Comparison of ENCODE assay signal across 8 cellular contexts in genomic region chr3:108221403-108221802, GRCh38. TPM values are rescaled to one million over a fixed set of nuclear protein-coding genes. Genes with fewer than 3 reads are reported as not detected.
DNase-seq lines count a peak whose midpoint lies in the region; ATAC-seq and TF ChIP-seq lines count a peak whose summit lies in the region.

No MANE protein-coding gene starts in this region.

- H3K4me1 ChIP-seq in fibroblast of lung (ENCODE audit: control insufficient read depth, extremely low read depth, insufficient read depth, low read length), result peaks cover 12% of the 10 kb centered on the region
- peaks cover 12% of the 10 kb centered on the region for H3K4me1 ChIP-seq in rectal smooth muscle tissue (ENCODE audit: control insufficient read depth, insufficient read depth, low read length)

- H3K79me2 ChIP-seq in fibroblast of lung (ENCODE audit: control insufficient read depth, insufficient read depth, low read length), result peaks cover 25% of the 10 kb centered on the region

- H3K4me2 ChIP-seq in fibroblast of lung (ENCODE audit: extremely low read depth, insufficient read depth, low read length), result peak overlapping the region; percentile 83

- ATAC-seq in HG02852 (IDR thresholded peaks at IDR 0.05; ENCODE audit: unreplicated experiment) (no peak), GM19452 (IDR thresholded peaks at IDR 0.05; ENCODE audit: unreplicated experiment) (no peak), esophagus mucosa (no peak), GM18873 (IDR thresholded peaks at IDR 0.05; ENCODE audit: low FRiP score, unreplicated experiment) (no peak)

- peak overlapping the region; percentile 18 for H2AFZ ChIP-seq in fibroblast of lung (ENCODE audit: low read length)

- H3K36me3 ChIP-seq in fibroblast of lung (ENCODE audit: control insufficient read depth, insufficient read depth, low read length) (no peaks in the 10 kb centered on the region), rectal smooth muscle tissue (ENCODE audit: control insufficient read depth, insufficient read depth, low read length) (no peaks in the 10 kb centered on the region)

- DNase-seq in GM12865 (ENCODE audit: low read depth) (no peak), RWPE1 (ENCODE audit: low spot score) (no peak), fibroblast of lung (ENCODE audit: low read depth in 2 of 2) (no peak)

- TF ChIP-seq CTCF in GM12865 (IDR thresholded peaks at IDR 0.05; ENCODE audit: insufficient read depth, low read depth, low read length, missing control alignments) (no peak), RWPE1 (conservative IDR thresholded peaks at IDR 0.05; ENCODE audit: low read depth) (no peak), fibroblast of lung (conservative IDR thresholded peaks at IDR 0.05 in 1 of 2, IDR thresholded peaks at IDR 0.05 in 1 of 2; ENCODE audit: low read depth in 1 of 2, low read length in 2 of 2) (no peak)

- H3K4me3 ChIP-seq in GM12865 (ENCODE audit: low read depth, low read length) (peak overlapping the region; percentile 66), fibroblast of lung (replicated peaks in 1 of 4; ENCODE audit: control extremely low read depth in 1 of 4, insufficient read depth in 1 of 4, low read depth in 3 of 4, low read length in 4 of 4) (peak overlapping the region; percentile 84 to 88 (median 86)), rectal smooth muscle tissue (ENCODE audit: low read length) (peak overlapping the region; percentile 92)

- H3K27ac ChIP-seq in RWPE1, result peak overlapping the region; percentile 63; the same call in 1 of the 2 replicates
- peak overlapping the region; percentile 98 for H3K27ac ChIP-seq in fibroblast of lung (ENCODE audit: insufficient read depth, low read length)
- peak overlapping the region; percentile 59 for H3K27ac ChIP-seq in rectal smooth muscle tissue (ENCODE audit: low read depth, low read length)

- H3K9ac ChIP-seq in fibroblast of lung (ENCODE audit: insufficient read depth, low read length) (peak overlapping the region; percentile 92), rectal smooth muscle tissue (ENCODE audit: low read length) (no peak overlapping the region)

- no peaks in the 10 kb centered on the region for H3K9me3 ChIP-seq in fibroblast of lung (ENCODE audit: control insufficient read depth, insufficient read depth, low read depth, low read length)

- H3K27me3 ChIP-seq in fibroblast of lung (ENCODE audit: control insufficient read depth, insufficient read depth, low read length) (no peaks in the 10 kb centered on the region), rectal smooth muscle tissue (ENCODE audit: control insufficient read depth, insufficient read depth, low read length) (no peaks in the 10 kb centered on the region)

- H4K20me1 ChIP-seq in fibroblast of lung (ENCODE audit: control insufficient read depth, extremely low read depth, insufficient read depth, low read length), result no peaks in the 10 kb centered on the region

- CTCF ChIA-PET in RWPE1 (lab: Yijun Ruan, JAX), result interaction anchor here (0.7 kb wide), 1 partner anchor 192 kb away, joined by 3 read pairs; no protein-coding TSS in a partner anchor

- POLR2A ChIA-PET in RWPE1 (lab: Yijun Ruan, JAX; ENCODE audit: low non-redundant PET), result no interaction called here

RNA-seq across cellular contexts. Expression of gene IFT57, which starts 0.8 kb away (rescaled TPM):
- total RNA-seq in fibroblast of lung (60.3 and 66.0 TPM in 2 replicates), esophagus mucosa (24.9 TPM)
- polyA plus RNA-seq in fibroblast of lung, result 55.5 and 57.7 TPM in 2 replicates
- polyA plus RNA-seq in fibroblast of lung (2012), result 42.4 and 49.0 TPM in 2 replicates
- polyA minus RNA-seq in fibroblast of lung (ENCODE audit: low replicate concordance), result 16.3 and 19.1 TPM in 2 replicates
